In the genomic region with DNA sequence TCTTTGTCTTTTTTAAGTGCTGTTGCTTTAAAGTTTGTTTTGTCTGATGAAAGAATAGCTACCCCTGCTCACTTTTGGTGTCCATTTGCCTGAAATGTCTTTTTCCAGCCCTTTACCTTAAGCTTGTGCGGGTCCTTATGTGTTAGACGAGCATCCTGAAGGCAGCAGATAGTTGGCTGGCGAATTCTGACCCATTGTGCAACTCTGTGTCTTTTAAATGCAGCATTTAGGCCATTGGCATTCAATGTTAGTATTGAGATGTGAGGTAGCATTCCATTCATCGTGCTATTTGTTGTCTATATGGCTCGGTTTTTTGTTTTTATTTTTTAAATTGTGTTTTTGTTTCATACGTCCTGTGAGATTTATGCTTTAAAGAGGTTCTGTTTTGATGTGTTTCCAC, we compare ENCODE assay signal across 22 cellular contexts. TPM values are rescaled to one million over a fixed set of nuclear protein-coding genes. Genes with fewer than 3 reads are reported as not detected.
DNase-seq lines count a peak whose midpoint lies in the region; ATAC-seq, FAIRE-seq and TF ChIP-seq lines count a peak whose summit lies in the region.
"Had no signal": no experiment of that assay in that cellular context is flagged by ENCODE, and none has a peak within 500 bp of the region (broad histone marks: within the 10 kb centered on the region; RNA-seq: fewer than 3 reads in every experiment).

No MANE protein-coding gene starts in this region.

- no peak overlapping the region for H4K8ac ChIP-seq in H1 (ENCODE audit: extremely low read depth, insufficient read depth, low read length)

- no peak overlapping the region for H3K27ac ChIP-seq in H1 (ENCODE audit: low read depth, low read length)
- no peak overlapping the region for H3K27ac ChIP-seq in mammary epithelial cell (ENCODE audit: insufficient read depth, low read depth, low read length)
- H3K27ac ChIP-seq: A549 had no signal

- POLR2A ChIA-PET in H1 (lab: Charles Lee; ENCODE audit: partially characterized antibody) = interaction anchor here (0.8 to 1.2 kb wide), 3 partner anchors 23 to 131 kb away, joined by 3 read pairs; a partner anchor contains a TSS

- TF ChIP-seq POLR2A in H1 (IDR thresholded peaks at IDR 0.05; ENCODE audit: control extremely low read depth in 1 of 2, low read depth in 2 of 2, low read length in 2 of 2) = no peak

- H3K4me2 ChIP-seq in H1 (ENCODE audit: insufficient read depth in 1 of 2, low read depth in 2 of 2, low read length in 2 of 2) (peak overlapping the region in 1 of 2 experiments; percentile 31; a peak in 1 of 4 replicates), mammary epithelial cell (ENCODE audit: insufficient read depth, low read depth, low read length) (no peak overlapping the region)
- H3K4me2 ChIP-seq: A549 had no signal

- H3K9me3 Mint-ChIP-seq in stimulated activated naive CD8-positive, alpha-beta T cell treated with anti-CD3 and anti-CD28 coated beads, Interleukin-15, Interleukin-2, amounts not matched to agents 100 ng/mL and 50 ng/mL, for 24 hours = no peaks in the 10 kb centered on the region
- no peaks in the 10 kb centered on the region for H3K9me3 Mint-ChIP-seq in stimulated activated naive CD8-positive, alpha-beta T cell treated with anti-CD3 and anti-CD28 coated beads, Interleukin-15, amount 100 ng/mL, for 72 hours

- H3K14ac ChIP-seq in H1 (ENCODE audit: insufficient read length) = no peak overlapping the region

- no peak for FAIRE-seq in H1 (lab: Jason Lieb, UNC)
- FAIRE-seq: A549, G401.6, GM12892 had no signal

- BruUV-seq in mammary epithelial cell (replicated peaks; lab: Mats Ljungman, UMichigan) = no TSS peak

- H2BK20ac ChIP-seq in H1 (ENCODE audit: low read length) = no peak overlapping the region

- no peak overlapping the region for H2BK120ac ChIP-seq in H1 (replicated peaks; ENCODE audit: low read depth, low read length)

- 44% methylated on average over 6 of the region's 6 CpGs; no CpG with 5 or more reads in 1 of the 2 experiments for WGBS in H1 (ENCODE audit: extremely low coverage in 1 of 2, insufficient coverage in 1 of 2, insufficient read length in 1 of 2, insufficient replicate concordance in 2 of 2, low coverage in 1 of 2, low lambda C conversion rate in 2 of 2, missing lambda C conversion rate in 1 of 2), 2 experiments
- WGBS in mammary epithelial cell (ENCODE audit: low coverage, missing lambda C conversion rate) = 81% methylated on average over 6 of the region's 6 CpGs

- no peak for ATAC-seq in stimulated activated naive CD8-positive, alpha-beta T cell treated with anti-CD3 and anti-CD28 coated beads, Interleukin-15, amount 100 ng/mL, for 72 hours
- no peak for ATAC-seq in HG03442 (IDR thresholded peaks at IDR 0.05; ENCODE audit: unreplicated experiment)
- ATAC-seq: A549; CD8-positive, alpha-beta T cell had no signal

- H3K27ac Mint-ChIP-seq in stimulated activated naive CD8-positive, alpha-beta T cell treated with anti-CD3 and anti-CD28 coated beads, Interleukin-15, Interleukin-2, amounts not matched to agents 100 ng/mL and 50 ng/mL, for 24 hours = peak overlapping the region; percentile 53
- H3K27ac Mint-ChIP-seq in stimulated activated naive CD8-positive, alpha-beta T cell treated with anti-CD3 and anti-CD28 coated beads, Interleukin-15, amount 100 ng/mL, for 72 hours = peak overlapping the region in 1 of 2 donors; percentile 54
- H3K27ac Mint-ChIP-seq: CD8-positive, alpha-beta T cell; HFFc6 had no signal

- TF ChIP-seq EP300 in H1 (IDR thresholded peaks at IDR 0.05; ENCODE audit: borderline replicate concordance in 1 of 2, low read depth in 2 of 2, low read length in 2 of 2) = no peak

- H4K20me1 ChIP-seq in H1 (replicated peaks in 1 of 2; ENCODE audit: control insufficient read depth in 1 of 2, insufficient read depth in 2 of 2, low read length in 2 of 2) (no peaks in the 10 kb centered on the region), mammary epithelial cell (ENCODE audit: insufficient read depth, low read length) (no peaks in the 10 kb centered on the region)

- H4K5ac ChIP-seq in H1 (ENCODE audit: insufficient read length, low read depth, low read length) = no peak overlapping the region

- no peak overlapping the region for H2BK15ac ChIP-seq in H1 (ENCODE audit: low read length)

- H3K56ac ChIP-seq in H1 (replicated peaks; ENCODE audit: insufficient read length, low read depth, low read length) = no peak overlapping the region

- no peak overlapping the region for H2BK12ac ChIP-seq in H1 (ENCODE audit: low read depth, low read length)

- H3K4me1 ChIP-seq in H1 (replicated peaks in 1 of 4; ENCODE audit: control insufficient read depth in 3 of 4, insufficient read depth in 4 of 4, low read length in 3 of 4) (peaks cover 0 to 10% (median 5%) of the 10 kb centered on the region in 4 experiments), mammary epithelial cell (ENCODE audit: insufficient read depth, low read length) (no peaks in the 10 kb centered on the region)
- H3K4me1 ChIP-seq: A549, Caco-2 had no signal

- no peak overlapping the region for H3K4me3 Mint-ChIP-seq in stimulated activated naive CD8-positive, alpha-beta T cell treated with anti-CD3 and anti-CD28 coated beads, Interleukin-15, Interleukin-2, amounts not matched to agents 100 ng/mL and 50 ng/mL, for 24 hours
- H3K4me3 Mint-ChIP-seq in stimulated activated naive CD8-positive, alpha-beta T cell treated with anti-CD3 and anti-CD28 coated beads, Interleukin-15, amount 100 ng/mL, for 72 hours = no peak overlapping the region
- H3K4me3 Mint-ChIP-seq: CD8-positive, alpha-beta T cell; HFFc6 had no signal

- in situ Hi-C loops in mammary epithelial cell (cut with MboI; ENCODE audit: low sequenced_read_pairs in 2 of 2) = no loop called here

- intact Hi-C loops in mammary epithelial cell (cut with micrococcal nuclease) = no loop called here

- H3K79me2 ChIP-seq in H1 (ENCODE audit: control insufficient read depth in 1 of 2, insufficient read depth in 2 of 2, low read length in 2 of 2) = no peaks in the 10 kb centered on the region
- no peaks in the 10 kb centered on the region for H3K79me2 ChIP-seq in mammary epithelial cell (ENCODE audit: insufficient read depth, low read length)

- no peaks in the 10 kb centered on the region for H3K36me3 Mint-ChIP-seq in stimulated activated naive CD8-positive, alpha-beta T cell treated with anti-CD3 and anti-CD28 coated beads, Interleukin-15, Interleukin-2, amounts not matched to agents 100 ng/mL and 50 ng/mL, for 24 hours (ENCODE audit: low read depth)
- H3K36me3 Mint-ChIP-seq: CD8-positive, alpha-beta T cell had no signal

- no peak for TF ChIP-seq RAD21 in H1 (IDR thresholded peaks at IDR 0.05 in 1 of 2, conservative IDR thresholded peaks at IDR 0.05 in 1 of 2; ENCODE audit: low read depth in 2 of 2, low read length in 2 of 2)

- no peak overlapping the region for H2BK5ac ChIP-seq in H1 (ENCODE audit: low read depth, low read length)

- H3K4me3 ChIP-seq in H7 (ENCODE audit: insufficient read depth, low read depth, low read length) (no peak overlapping the region), H1 (ENCODE audit: extremely low read depth in 1 of 4, insufficient read depth in 2 of 4, low read depth in 3 of 4, low read length in 4 of 4) (no peak overlapping the region), mammary epithelial cell (replicated peaks in 1 of 3; ENCODE audit: insufficient read depth in 1 of 3, low read depth in 2 of 3, low read length in 3 of 3) (no peak overlapping the region)
- H3K4me3 ChIP-seq: A549, HAP-1 had no signal

- peaks cover 14% of the 10 kb centered on the region for H3K4me1 Mint-ChIP-seq in stimulated activated naive CD8-positive, alpha-beta T cell treated with anti-CD3 and anti-CD28 coated beads, Interleukin-15, Interleukin-2, amounts not matched to agents 100 ng/mL and 50 ng/mL, for 24 hours (ENCODE audit: low read depth)
- peaks cover 31% of the 10 kb centered on the region for H3K4me1 Mint-ChIP-seq in stimulated activated naive CD8-positive, alpha-beta T cell treated with anti-CD3 and anti-CD28 coated beads, Interleukin-15, amount 100 ng/mL, for 72 hours

- no peak overlapping the region for H3K9ac ChIP-seq in H1 (replicated peaks in 1 of 4; ENCODE audit: extremely low read depth in 1 of 4, low read depth in 3 of 4, low read length in 3 of 4)
- no peak overlapping the region for H3K9ac ChIP-seq in mammary epithelial cell (ENCODE audit: insufficient read depth, low read length)

- H3K36me3 ChIP-seq in H7 (replicated peaks; ENCODE audit: control insufficient read depth, insufficient read depth, low read length) = no peaks in the 10 kb centered on the region
- no peaks in the 10 kb centered on the region for H3K36me3 ChIP-seq in H1 (ENCODE audit: control insufficient read depth in 2 of 4, insufficient read depth in 4 of 4, low read length in 3 of 4)
- H3K36me3 ChIP-seq in mammary epithelial cell (ENCODE audit: insufficient read depth, low read length) = no peaks in the 10 kb centered on the region
- H3K36me3 ChIP-seq: HAP-1 had no signal

- no peak for DNase-seq in stimulated activated naive CD8-positive, alpha-beta T cell treated with anti-CD3 and anti-CD28 coated beads, Interleukin-15, amount 100 ng/mL, for 72 hours
- DNase-seq in H7 = peak; percentile 33
- DNase-seq in H1 (ENCODE audit: low read depth in 1 of 2, low spot score in 2 of 2) = no peak
- no peak for DNase-seq in NCI-H1105 treated with DMSO at 0.1 percent for 48 hours (lab: John Stamatoyannopoulos, UW)
- DNase-seq in mammary epithelial cell = no peak
- DNase-seq: 8988T; ACHN; AML-193; C1 segment of cervical spinal cord; Caco-2; CD8-positive, alpha-beta T cell; DMS153; DND-41; HFFc6 had no signal

- dilution Hi-C loops in mammary epithelial cell (cut with HindIII; ENCODE audit: low sequenced_read_pairs) = loop anchor here (5.0 to 10.0 kb wide), 3 partner anchors 124 to 319 kb away; no protein-coding TSS in a partner anchor

- H3K18ac ChIP-seq in H1 (ENCODE audit: extremely low read depth, low read length) = no peak overlapping the region

- no peak for TF ChIP-seq CTCF in H1 (IDR thresholded peaks at IDR 0.05; ENCODE audit: control extremely low read depth in 1 of 3, insufficient read depth in 1 of 3, low read depth in 1 of 3, low read length in 3 of 3)
- TF ChIP-seq CTCF in mammary epithelial cell (conservative IDR thresholded peaks at IDR 0.05 in 1 of 2, IDR thresholded peaks at IDR 0.05 in 1 of 2; ENCODE audit: extremely low read depth in 1 of 2, insufficient read depth in 1 of 2, low read depth in 1 of 2, low read length in 2 of 2) = no peak

- no peaks in the 10 kb centered on the region for H3K79me1 ChIP-seq in H1 (ENCODE audit: low read depth, low read length)

- H3K27me3 ChIP-seq in H7 (ENCODE audit: control insufficient read depth, insufficient read depth, low read length) (no peaks in the 10 kb centered on the region), H1 (replicated peaks in 1 of 4; ENCODE audit: control insufficient read depth in 3 of 4, extremely low read depth in 1 of 4, insufficient read depth in 3 of 4, low read length in 3 of 4) (no peaks in the 10 kb centered on the region), mammary epithelial cell (ENCODE audit: insufficient read depth, low read length) (no peaks in the 10 kb centered on the region)

- no peaks in the 10 kb centered on the region for H3K27me3 Mint-ChIP-seq in stimulated activated naive CD8-positive, alpha-beta T cell treated with anti-CD3 and anti-CD28 coated beads, Interleukin-15, Interleukin-2, amounts not matched to agents 100 ng/mL and 50 ng/mL, for 24 hours
- H3K27me3 Mint-ChIP-seq in stimulated activated naive CD8-positive, alpha-beta T cell treated with anti-CD3 and anti-CD28 coated beads, Interleukin-15, amount 100 ng/mL, for 72 hours = no peaks in the 10 kb centered on the region

- CTCF ChIA-PET in H1 (lab: Charles Lee; ENCODE audit: partially characterized antibody) = interaction anchor here (0.5 to 1.6 kb wide), 5 partner anchors 10 to 309 kb away, joined by 3 to 5 read pairs (median 4); no protein-coding TSS in a partner anchor
- CTCF ChIA-PET in mammary epithelial cell (lab: Charles Lee; ENCODE audit: low non-redundant PET) = interaction anchor here (0.7 kb wide), 1 partner anchor 48 kb away, joined by 7 read pairs; no protein-coding TSS in a partner anchor

- H3K4ac ChIP-seq in H1 (replicated peaks; ENCODE audit: insufficient read length, low read depth, low read length) = no peak overlapping the region

- no peak overlapping the region for H2AK5ac ChIP-seq in H1 (ENCODE audit: low read depth, low read length)

- H4K91ac ChIP-seq in H1 (replicated peaks; ENCODE audit: insufficient read length, low read length) = no peak overlapping the region

- no peak overlapping the region for H3K23ac ChIP-seq in H1 (ENCODE audit: insufficient read length)

- 0 out of 2 replicates have a peak overlapping the region, but pooled peaks have one; percentile 30 for H2AFZ ChIP-seq in H1 (ENCODE audit: low read length)
- no peak overlapping the region for H2AFZ ChIP-seq in mammary epithelial cell (ENCODE audit: low read depth, low read length)

- no peaks in the 10 kb centered on the region for H3K23me2 ChIP-seq in H1 (ENCODE audit: low read depth, low read length)

- H3K9me3 ChIP-seq in H1 (ENCODE audit: insufficient read depth in 2 of 2, low read depth in 1 of 2, low read length in 1 of 2) (no peaks in the 10 kb centered on the region), mammary epithelial cell (replicated peaks; ENCODE audit: insufficient read depth, low read length) (no peaks in the 10 kb centered on the region)
- H3K9me3 ChIP-seq: Caco-2, HAP-1 had no signal

RNA-seq across cellular contexts. Expression of a gene that starts 55.0 kb away (rescaled TPM):
- total RNA-seq in H7 (2014; rRNA removed; shearing (Covaris generic)) = 1.8 TPM in 1 of 2 replicates, not detected in the other
- 4.1 and 4.5 TPM in 2 replicates for total RNA-seq in H1 (2021; fragmentation: NEBNext Ultra II Directional; extraction: Animal tissue kit (Norgen Biotek cat#: 25700))
- polyA plus RNA-seq in H1 (2011; rRNA removed) (2.5 and 4.9 TPM in 2 replicates), mammary epithelial cell (not detected)
- 1.4 TPM for polyA plus RNA-seq in H1 (2011; cell fraction: cytosol; rRNA removed)
- polyA plus RNA-seq in H1 (2011; cell fraction: nucleus; rRNA removed) = 6.2 TPM
- 3.8 to 10.5 TPM (median 6.0 TPM) in 4 replicates for polyA plus RNA-seq in H1 (2012, experiment 1 of 2)
- polyA plus RNA-seq in H1 (2012, experiment 2 of 2) = 8.0 TPM
- polyA plus RNA-seq in H1 (2013, experiment 1 of 2) = 6.4 TPM
- 5.5 TPM for polyA plus RNA-seq in H1 (2013, experiment 2 of 2)
- polyA minus RNA-seq in H1 (2011; rRNA and poly(A)+ RNA removed) = 0.69 and 1.1 TPM in 2 replicates
- polyA minus RNA-seq in H1 (2011; cell fraction: cytosol; rRNA and poly(A)+ RNA removed) = 1.7 TPM
- not detected for polyA minus RNA-seq in H1 (2011; cell fraction: nucleus; rRNA and poly(A)+ RNA removed)
- total RNA-seq in mammary epithelial cell = not detected
- polyA minus RNA-seq in mammary epithelial cell = not detected
- total RNA-seq: Caco-2; CD8-positive, alpha-beta T cell; H4; HFFc6 had no signal
- polyA plus RNA-seq: BJ had no signal
